10 cellular contexts compared by ENCODE assay signal in genomic region chr1:109307363-109308021, GRCh38. TPM values are rescaled to one million over a fixed set of nuclear protein-coding genes. Genes with fewer than 3 reads are reported as not detected.
DNase-seq lines count a peak whose midpoint lies in the region; ATAC-seq and TF ChIP-seq lines count a peak whose summit lies in the region.
"Had no signal": no experiment of that assay in that cellular context is flagged by ENCODE, and none has a peak within 500 bp of the region (broad histone marks: within the 10 kb centered on the region; RNA-seq: fewer than 3 reads in every experiment).

No MANE protein-coding gene starts in this region.

- H3K9me3 ChIP-seq in Peyer's patch (no peaks in the 10 kb centered on the region), right cardiac atrium (ENCODE audit: control insufficient read depth, low read length) (no peaks in the 10 kb centered on the region), testis (no peaks in the 10 kb centered on the region)

- intact Hi-C loops in right cardiac atrium (cut with DNase I) = loop anchor here in 2 of 4 donors (2.0 to 10.0 kb wide), 2 partner anchors 25 to 87 kb away; partner anchors contain the start of genes PSRC1 (in 1 of the 2) and SORT1 (in 1 of the 2)
- intact Hi-C loops in testis (cut with DNase I; ENCODE audit: low total_unique reads) = loop anchor here (10.0 kb wide), 1 partner anchor 77 kb away; no protein-coding TSS in a partner anchor

- H3K4me3 ChIP-seq in Peyer's patch (no peak overlapping the region), right cardiac atrium (ENCODE audit: low read length) (no peak overlapping the region), testis (no peak overlapping the region), coronary artery (no peak overlapping the region)

- TF ChIP-seq POLR2A in Peyer's patch (IDR thresholded peaks at IDR 0.05) (no peak), testis (IDR thresholded peaks at IDR 0.05) (no peak)

- H3K27me3 ChIP-seq in Peyer's patch = no peaks in the 10 kb centered on the region
- no peaks in the 10 kb centered on the region for H3K27me3 ChIP-seq in right cardiac atrium (ENCODE audit: control insufficient read depth, insufficient read depth)
- H3K27me3 ChIP-seq in testis = no peaks in the 10 kb centered on the region

- ATAC-seq in activated CD4-positive, CD25-positive, alpha-beta regulatory T cell treated with anti-CD3 and anti-CD28 coated beads, Interleukin-2, amount 50 U/mL, for 24 hours = peak; percentile 25 to 33
- ATAC-seq in right cardiac atrium (peak; percentile 86 to 89), GM21737 (IDR thresholded peaks at IDR 0.05; ENCODE audit: unreplicated experiment) (no peak), HG03520 (IDR thresholded peaks at IDR 0.05; ENCODE audit: unreplicated experiment) (no peak)

- H3K36me3 ChIP-seq in Peyer's patch = peaks cover 0 to 12% (median 0%) of the 10 kb centered on the region in 3 donors
- no peaks in the 10 kb centered on the region for H3K36me3 ChIP-seq in testis (ENCODE audit: low read depth, missing control alignments)

- H3K4me1 ChIP-seq in Peyer's patch (peaks cover 0 to 15% (median 0%) of the 10 kb centered on the region in 4 donors), right cardiac atrium (ENCODE audit: control insufficient read depth, insufficient read depth, low read length) (peaks cover 10% of the 10 kb centered on the region), testis (peaks cover 58% of the 10 kb centered on the region)

- H3K27ac ChIP-seq in Peyer's patch (peak overlapping the region in 1 of 4 donors; percentile 12), right cardiac atrium (ENCODE audit: low read length) (peak overlapping the region; percentile 90), testis (peak overlapping the region; percentile 70 to 72), coronary artery (peak overlapping the region in 1 of 2 donors; percentile 46)

- WGBS in right cardiac atrium = 33% methylated on average over 13 of the region's 13 CpGs
- 65 to 68% methylated on average over 13 of the region's 13 CpGs for WGBS in testis, 2 donors

- no peak for DNase-seq in activated CD4-positive, CD25-positive, alpha-beta regulatory T cell treated with anti-CD3 and anti-CD28 coated beads, Interleukin-2, amount 50 U/mL, for 72 hours
- DNase-seq in Peyer's patch = peak in 2 of 3 donors; percentile 65 to 70
- DNase-seq in right cardiac atrium = peak; percentile 68 to 89 (median 86)
- DNase-seq in testis = no peak
- DNase-seq in coronary artery (ENCODE audit: low spot score) = no peak

- TF ChIP-seq CTCF in Peyer's patch (IDR thresholded peaks at IDR 0.05) = no peak
- TF ChIP-seq CTCF in testis (IDR thresholded peaks at IDR 0.05) = no peak
- no peak for TF ChIP-seq CTCF in coronary artery (IDR thresholded peaks at IDR 0.05)

RNA-seq across cellular contexts. Expression of gene MYBPHL, which starts 0.7 kb away (rescaled TPM):
- total RNA-seq in Peyer's patch = not detected
- total RNA-seq in right cardiac atrium = 100 to 1,000 TPM; 115 to 521 (median 226) TPM
- polyA plus RNA-seq in right cardiac atrium = 322 TPM
- under 1 TPM in 1 of 2 donors, not detected in 1; 0.99 TPM for total RNA-seq in testis
- 1.5 TPM for polyA plus RNA-seq in testis (ENCODE audit: insufficient read depth, low read depth, low replicate concordance)
- total RNA-seq: urinary bladder had no signal
- polyA plus RNA-seq: AG04450 had no signal

RNA-seq across cellular contexts. Expression of gene PSRC1, which starts 24.5 kb away (rescaled TPM):
- total RNA-seq in Peyer's patch (1 to 10 TPM; 3.5 to 8.3 (median 4.5) TPM), right cardiac atrium (1 to 10 TPM; 1.6 to 4.6 (median 2.3) TPM), testis (10 to 100 TPM; 34.0 to 48.9 TPM)
- polyA plus RNA-seq in right cardiac atrium (2.8 TPM), testis (ENCODE audit: insufficient read depth, low read depth, low replicate concordance) (24.0 TPM)

RNA-seq across cellular contexts. Expression of gene CELSR2, which starts 58.2 kb away (rescaled TPM):
- total RNA-seq in Peyer's patch (1 to 10 TPM; 2.6 to 6.4 (median 4.6) TPM), right cardiac atrium (10 to 100 TPM; 19.1 to 33.2 (median 28.4) TPM), testis (100 to 1,000 TPM; 107 to 140 TPM)
- polyA plus RNA-seq in right cardiac atrium (16.0 TPM), testis (ENCODE audit: insufficient read depth, low read depth, low replicate concordance) (59.6 TPM)

Comparison
In these comparisons a context has a peak if more than half of its experiments do, and no peak if none do; other contexts are left out.
1. ATAC-seq: peak in activated CD4-positive, CD25-positive, alpha-beta regulatory T cell treated with anti-CD3 and anti-CD28 coated beads, Interleukin-2, amount 50 U/mL, for 24 hours (2 of 2) and right cardiac atrium (2 of 2); none in GM21737 (single experiment) and HG03520 (single experiment).
2. DNase-seq: peak in Peyer's patch (2 of 3) and right cardiac atrium (3 of 3); none in activated CD4-positive, CD25-positive, alpha-beta regulatory T cell treated with anti-CD3 and anti-CD28 coated beads, Interleukin-2, amount 50 U/mL, for 72 hours (single experiment), testis (single experiment) and coronary artery (single experiment).
3. RNA of gene MYBPHL, which starts 0.7 kb away (total RNA-seq): 115 to 521 TPM in right cardiac atrium; 0.99 TPM in testis and not detected in Peyer's patch; every median in the first group is over 10 times any median in the second.